14 cellular contexts compared by ENCODE assay signal in the genomic region with DNA sequence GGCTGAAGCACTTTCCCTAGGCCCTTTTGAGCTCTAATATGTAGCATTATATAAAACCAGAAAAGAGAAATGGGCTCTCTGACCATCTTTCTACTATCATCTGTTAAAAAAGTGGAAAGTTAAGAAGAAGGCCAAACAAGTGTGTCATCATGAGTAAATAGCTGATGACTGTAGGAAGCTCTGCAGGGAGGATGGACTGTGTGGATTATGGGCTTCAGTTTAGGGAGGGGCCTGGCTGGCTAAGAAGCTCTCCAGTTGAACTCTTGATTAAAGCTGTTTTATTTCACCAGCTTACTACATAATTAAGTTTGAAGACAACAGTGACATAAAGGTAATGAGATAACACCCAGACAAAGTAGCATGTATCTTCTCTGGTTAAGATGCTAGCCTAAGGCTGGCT. TPM values are rescaled to one million over a fixed set of nuclear protein-coding genes. Genes with fewer than 3 reads are reported as not detected.
DNase-seq lines count a peak whose midpoint lies in the region; ATAC-seq and TF ChIP-seq lines count a peak whose summit lies in the region.
"Had no signal": no experiment of that assay in that cellular context is flagged by ENCODE, and none has a peak within 500 bp of the region (broad histone marks: within the 10 kb centered on the region; RNA-seq: fewer than 3 reads in every experiment).

No MANE protein-coding gene starts in this region.

- H3K4me3 ChIP-seq in mesenchymal stem cell (ENCODE audit: insufficient read depth in 1 of 2, low read depth in 1 of 2, low read length in 2 of 2) (no peak overlapping the region), Caco-2 (ENCODE audit: low read depth, low read length) (no peak overlapping the region)
- H3K4me3 ChIP-seq: heart left ventricle, upper lobe of left lung had no signal

- H2BK12ac ChIP-seq in mesenchymal stem cell (ENCODE audit: low read length in 2 of 2) = no peak overlapping the region

- peaks cover 7 to 82% of the 10 kb centered on the region in 2 experiments for H3K36me3 ChIP-seq in mesenchymal stem cell (ENCODE audit: control insufficient read depth in 1 of 2, insufficient read depth in 2 of 2, low read depth in 1 of 2, low read length in 2 of 2)
- H3K36me3 ChIP-seq in Caco-2 (ENCODE audit: control insufficient read depth, insufficient read depth, low read length) = no peaks in the 10 kb centered on the region; the same call in none of the 2 replicates

- no peak overlapping the region for H3K14ac ChIP-seq in mesenchymal stem cell (ENCODE audit: low read length in 2 of 2)

- ATAC-seq in GM21529 (IDR thresholded peaks at IDR 0.05; ENCODE audit: unreplicated experiment) (no peak), Right ventricle myocardium inferior (no peak)
- no peak for ATAC-seq in activated T-cell treated with anti-CD3 and anti-CD28 coated beads, Interleukin-2, amount 50 U/mL, for 72 hours (replicated peaks in 1 of 2)
- ATAC-seq: heart left ventricle had no signal

- H3K4ac ChIP-seq in mesenchymal stem cell (ENCODE audit: low read depth in 1 of 2, low read length in 2 of 2) = no peak overlapping the region

- H3K9ac ChIP-seq in mesenchymal stem cell (ENCODE audit: low read length) = peak overlapping the region; percentile 65
- H3K9ac ChIP-seq: KMS-11 had no signal

- no peak overlapping the region for H2BK120ac ChIP-seq in mesenchymal stem cell (ENCODE audit: low read depth, low read length)

- no peak overlapping the region for H3K27ac Mint-ChIP-seq in Caco-2 (ENCODE audit: unreplicated experiment)
- H3K27ac Mint-ChIP-seq in activated T-cell treated with anti-CD3 and anti-CD28 coated beads, Interleukin-2, amount 50 U/mL, for 72 hours = no peak overlapping the region

- H4K8ac ChIP-seq in mesenchymal stem cell (ENCODE audit: low read length) = no peak overlapping the region

- no peak overlapping the region for H2BK15ac ChIP-seq in mesenchymal stem cell (ENCODE audit: low read depth, poor library complexity, severe bottlenecking)

- H2AK5ac ChIP-seq in mesenchymal stem cell (ENCODE audit: low read length, severe bottlenecking) = no peak overlapping the region

- H3K9me3 ChIP-seq in mesenchymal stem cell (ENCODE audit: control insufficient read depth, low read length) (no peaks in the 10 kb centered on the region), Caco-2 (no peaks in the 10 kb centered on the region)
- H3K9me3 ChIP-seq: heart left ventricle, upper lobe of left lung had no signal

- H3K23ac ChIP-seq in mesenchymal stem cell (ENCODE audit: low read length in 2 of 2) = no peak overlapping the region

- CTCF ChIA-PET in Caco-2 (lab: Charles Lee) = no interaction called here

- TF ChIP-seq CTCF in AG09319 (IDR thresholded peaks at IDR 0.05; ENCODE audit: low read depth, low read length) = no peak
- TF ChIP-seq CTCF in Caco-2 (IDR thresholded peaks at IDR 0.05; ENCODE audit: insufficient read depth in 1 of 2, low read depth in 1 of 2, low read length in 1 of 2, severe bottlenecking in 1 of 2, unreplicated experiment in 1 of 2) = no peak

- H3K18ac ChIP-seq in mesenchymal stem cell (ENCODE audit: low read depth in 1 of 2, low read length in 2 of 2) = no peak overlapping the region

- POLR2A ChIA-PET in Caco-2 (lab: Charles Lee) = no interaction called here

- intact Hi-C loops in Caco-2 (cut with micrococcal nuclease; ENCODE audit: unreplicated experiment) (no loop called here), Right ventricle myocardium inferior (cut with DNase I) (no loop called here)

- H3K27me3 ChIP-seq in mesenchymal stem cell (ENCODE audit: control insufficient read depth in 1 of 2, insufficient read depth in 1 of 2, low read length in 2 of 2) (no peaks in the 10 kb centered on the region), Caco-2 (replicated peaks; ENCODE audit: control insufficient read depth, insufficient read depth, low read length) (no peaks in the 10 kb centered on the region)
- H3K27me3 ChIP-seq: heart left ventricle, upper lobe of left lung had no signal

- DNase-seq in AG09319 (ENCODE audit: extremely low read depth, low read depth) (peak; percentile 12), HPDE6-E6E7 (ENCODE audit: extremely low spot score) (peak; percentile 9), astrocyte of the hippocampus (ENCODE audit: low read depth, low spot score) (peak; percentile 47), mesenchymal stem cell (peak; percentile 75), Caco-2 (no peak), Right ventricle myocardium inferior (ENCODE audit: missing footprints) (no peak)
- DNase-seq in activated T-cell treated with anti-CD3 and anti-CD28 coated beads, Interleukin-2, amount 50 U/mL, for 72 hours = no peak
- DNase-seq: activated naive CD4-positive, alpha-beta T cell treated with anti-CD3 and anti-CD28 coated beads, Interleukin-2, amount 50 U/mL, for 16 hours; heart left ventricle; naive B cell; NCI-H524 treated with DMSO at 0.1 percent for 48 hours; upper lobe of left lung had no signal

- H3K4me1 ChIP-seq in mesenchymal stem cell (ENCODE audit: control insufficient read depth, insufficient read depth, low read depth, low read length) (peaks cover 10% of the 10 kb centered on the region), Caco-2 (no peaks in the 10 kb centered on the region)

- no peak overlapping the region for H3K4me3 Mint-ChIP-seq in Caco-2 (ENCODE audit: unreplicated experiment)
- H3K4me3 Mint-ChIP-seq in activated T-cell treated with anti-CD3 and anti-CD28 coated beads, Interleukin-2, amount 50 U/mL, for 72 hours = no peak overlapping the region
- H3K4me3 Mint-ChIP-seq: naive B cell had no signal

- BruUV-seq in Caco-2 (replicated peaks; lab: Mats Ljungman, UMichigan) = no TSS peak

- peak overlapping the region; percentile 94 for H3K27ac ChIP-seq in mesenchymal stem cell (ENCODE audit: low read length, poor library complexity, severe bottlenecking)
- H3K27ac ChIP-seq: heart left ventricle, KMS-11, upper lobe of left lung had no signal

- H3K79me1 ChIP-seq in mesenchymal stem cell (replicated peaks; ENCODE audit: low read length, poor library complexity, severe bottlenecking) = peaks cover 4% of the 10 kb centered on the region

- H3K4me2 ChIP-seq in mesenchymal stem cell (ENCODE audit: low read length, poor library complexity, severe bottlenecking) = no peak overlapping the region
- H3K4me2 ChIP-seq: KMS-11 had no signal

- no peak overlapping the region for H2AFZ ChIP-seq in mesenchymal stem cell (ENCODE audit: low read depth, low read length)

- H3K4me1 Mint-ChIP-seq in Caco-2 (ENCODE audit: low read depth, unreplicated experiment) = no peaks in the 10 kb centered on the region
- peaks cover 15% of the 10 kb centered on the region for H3K4me1 Mint-ChIP-seq in activated T-cell treated with anti-CD3 and anti-CD28 coated beads, Interleukin-2, amount 50 U/mL, for 72 hours (ENCODE audit: low read depth)

- H3K27me3 Mint-ChIP-seq in Caco-2 (ENCODE audit: insufficient read depth, unreplicated experiment) = no peaks in the 10 kb centered on the region
- no peaks in the 10 kb centered on the region for H3K27me3 Mint-ChIP-seq in activated T-cell treated with anti-CD3 and anti-CD28 coated beads, Interleukin-2, amount 50 U/mL, for 72 hours (ENCODE audit: low read depth)
- H3K27me3 Mint-ChIP-seq: naive B cell had no signal

- no peak overlapping the region for H4K91ac ChIP-seq in mesenchymal stem cell (ENCODE audit: low read length)

- H3K36me3 Mint-ChIP-seq in Caco-2 (ENCODE audit: insufficient read depth, unreplicated experiment) = peaks cover 75% of the 10 kb centered on the region
- H3K36me3 Mint-ChIP-seq in activated T-cell treated with anti-CD3 and anti-CD28 coated beads, Interleukin-2, amount 50 U/mL, for 72 hours (ENCODE audit: insufficient read depth in 2 of 2) = peaks cover 8 to 29% of the 10 kb centered on the region in 2 donors

- peak overlapping the region; percentile 83 for H2BK5ac ChIP-seq in mesenchymal stem cell (ENCODE audit: low read depth, low read length, poor library complexity, severe bottlenecking)

- no peaks in the 10 kb centered on the region for H3K9me3 Mint-ChIP-seq in Caco-2 (ENCODE audit: unreplicated experiment)
- H3K9me3 Mint-ChIP-seq in activated T-cell treated with anti-CD3 and anti-CD28 coated beads, Interleukin-2, amount 50 U/mL, for 72 hours = no peaks in the 10 kb centered on the region
- H3K9me3 Mint-ChIP-seq: naive B cell had no signal

RNA-seq across cellular contexts. Expression of gene INTS14, which starts 30.6 kb away (rescaled TPM):
- 22.2 TPM for polyA plus RNA-seq in mesenchymal stem cell (2013, experiment 1 of 2)
- 22.1 TPM for polyA plus RNA-seq in mesenchymal stem cell (2013, experiment 2 of 2)
- total RNA-seq in Caco-2 (2022) (37.7 and 38.2 TPM in 2 replicates), Right ventricle myocardium inferior (9.7 TPM)
- 10 to 100 TPM; 48.9 to 53.7 TPM for total RNA-seq in activated T-cell treated with anti-CD3 and anti-CD28 coated beads, Interleukin-2, amount 50 U/mL, for 72 hours

RNA-seq across cellular contexts. Expression of gene SLC24A1, which starts 41.5 kb away (rescaled TPM):
- polyA plus RNA-seq in mesenchymal stem cell (2013, experiment 1 of 2) = 6.1 TPM
- 5.1 TPM for polyA plus RNA-seq in mesenchymal stem cell (2013, experiment 2 of 2)
- total RNA-seq in Caco-2 (2022) (6.0 and 8.7 TPM in 2 replicates), Right ventricle myocardium inferior (2.3 TPM)
- total RNA-seq in activated T-cell treated with anti-CD3 and anti-CD28 coated beads, Interleukin-2, amount 50 U/mL, for 72 hours = 10 to 100 TPM in 1 of 2 donors, 1 to 10 TPM in 1; 7.7 to 12.9 TPM

RNA-seq across cellular contexts. Expression of gene HACD3, which starts 50.0 kb away (rescaled TPM):
- 73.7 TPM for polyA plus RNA-seq in mesenchymal stem cell (2013, experiment 1 of 2)
- polyA plus RNA-seq in mesenchymal stem cell (2013, experiment 2 of 2) = 76.8 TPM
- total RNA-seq in Caco-2 (2022) (118 and 127 TPM in 2 replicates), Right ventricle myocardium inferior (10.5 TPM)
- 10 to 100 TPM; 28.3 to 40.8 TPM for total RNA-seq in activated T-cell treated with anti-CD3 and anti-CD28 coated beads, Interleukin-2, amount 50 U/mL, for 72 hours

Comparison
In these comparisons a context has a peak if more than half of its experiments do, and no peak if none do; other contexts are left out.
1. DNase-seq: peak in AG09319 (single experiment), HPDE6-E6E7 (single experiment), astrocyte of the hippocampus (single experiment) and mesenchymal stem cell (single experiment); none in Caco-2 (0 of 2), activated T-cell treated with anti-CD3 and anti-CD28 coated beads, Interleukin-2, amount 50 U/mL, for 72 hours (0 of 2) and Right ventricle myocardium inferior (single experiment).